Comparison of ENCODE assay signal across 8 cellular contexts in the genomic region with DNA sequence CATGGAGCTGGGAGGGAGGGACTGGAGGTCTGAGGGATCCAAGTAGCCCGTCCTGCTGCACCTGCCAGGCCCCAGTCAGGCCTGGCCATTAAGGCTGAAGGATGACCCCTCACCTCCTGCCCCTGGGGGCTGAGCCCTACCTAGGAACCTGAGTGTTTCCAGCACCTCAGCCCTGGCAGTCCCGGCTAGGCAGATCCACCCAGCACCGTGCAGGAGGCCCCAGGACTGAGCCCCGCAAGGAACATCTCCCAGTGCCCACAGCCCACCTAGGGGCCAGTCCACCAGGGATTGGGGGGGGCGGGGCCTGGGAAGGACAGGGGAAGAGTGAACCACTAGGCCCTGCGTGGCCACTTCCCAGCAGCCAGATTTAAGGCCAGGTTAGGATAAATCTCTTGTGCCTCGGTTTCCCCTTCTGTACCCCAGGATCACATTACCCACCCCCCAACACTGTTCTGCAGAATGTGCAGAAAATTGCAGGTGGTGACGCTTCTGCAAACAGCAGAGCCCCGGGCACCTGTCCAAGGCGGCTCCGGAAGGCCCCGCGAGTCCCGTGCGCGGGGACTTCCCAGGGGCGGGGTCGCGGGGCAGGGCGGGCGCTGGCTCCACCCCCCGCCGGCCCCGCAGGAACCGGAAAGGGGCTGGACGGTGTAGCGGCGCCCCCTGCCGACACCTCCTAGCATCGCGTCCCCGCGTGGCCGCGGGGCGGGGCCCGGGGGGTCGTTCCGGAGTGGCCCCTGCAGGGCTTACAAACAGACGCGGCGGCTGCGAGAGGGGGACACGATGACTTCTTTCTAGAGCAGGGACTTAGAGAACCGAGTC. TPM values are rescaled to one million over a fixed set of nuclear protein-coding genes. Genes with fewer than 3 reads are reported as not detected.
DNase-seq lines count a peak whose midpoint lies in the region; ATAC-seq and TF ChIP-seq lines count a peak whose summit lies in the region.

No MANE protein-coding gene starts in this region.

- H3K27ac Mint-ChIP-seq in osteocyte (ENCODE audit: unreplicated experiment) = no peak overlapping the region

- TF ChIP-seq POLR2A in gastroesophageal sphincter (IDR thresholded peaks at IDR 0.05) = no peak

- H3K27ac ChIP-seq in HUES64 (ENCODE audit: low read depth, low read length) (no peak overlapping the region), gastroesophageal sphincter (peak overlapping the region in 2 of 4 donors; percentile 27 to 54), thoracic aorta (no peak overlapping the region)

- no peak overlapping the region for H3K9ac ChIP-seq in HUES64 (ENCODE audit: low read depth, low read length)

- H3K27me3 Mint-ChIP-seq in osteocyte (ENCODE audit: unreplicated experiment) = peaks cover 3% of the 10 kb centered on the region

- H3K4me3 ChIP-seq in HUES64 (ENCODE audit: low read length) (peak overlapping the region; percentile 36), gastroesophageal sphincter (peak overlapping the region in 1 of 2 donors; percentile 29), thoracic aorta (peak overlapping the region; percentile 52)

- DNase-seq in DMS53 (lab: John Stamatoyannopoulos, UW) = peak; percentile 94
- DNase-seq in SHP77 (lab: John Stamatoyannopoulos, UW) = peak; percentile 71 to 78
- DNase-seq in activated effector memory CD4-positive, alpha-beta T cell treated with anti-CD3 and anti-CD28 coated beads, Interleukin-2, amount 50 U/mL, for 16 hours = peak; percentile 96
- peak; percentile 93 for DNase-seq in osteocyte (ENCODE audit: extremely low spot score, unreplicated experiment)
- DNase-seq in thoracic aorta (ENCODE audit: low spot score) = no peak

- H3K4me3 Mint-ChIP-seq in osteocyte (ENCODE audit: unreplicated experiment) = no peak overlapping the region

- no peaks in the 10 kb centered on the region for H3K9me3 ChIP-seq in HUES64 (ENCODE audit: insufficient read depth, low read depth, low read length)
- no peaks in the 10 kb centered on the region for H3K9me3 ChIP-seq in gastroesophageal sphincter
- no peaks in the 10 kb centered on the region for H3K9me3 ChIP-seq in thoracic aorta

- H3K4me1 Mint-ChIP-seq in osteocyte (ENCODE audit: unreplicated experiment) = peaks cover 9% of the 10 kb centered on the region

- H3K4me1 ChIP-seq in HUES64 (ENCODE audit: insufficient read depth, low read length) (peaks cover 4% of the 10 kb centered on the region; the same call in 1 of the 2 replicates), gastroesophageal sphincter (peaks cover 0 to 27% (median 18%) of the 10 kb centered on the region in 3 donors), thoracic aorta (ENCODE audit: control insufficient read depth in 1 of 2, low read depth in 2 of 2) (peaks cover 3 to 19% of the 10 kb centered on the region in 2 donors)

- no peaks in the 10 kb centered on the region for H3K9me3 Mint-ChIP-seq in osteocyte (ENCODE audit: unreplicated experiment)

- WGBS in HUES64 = 11% methylated on average over 45 of the region's 45 CpGs
- WGBS in gastroesophageal sphincter (ENCODE audit: low coverage in 1 of 2), 2 donors = 0% methylated on average over 1 of the region's 45 CpGs; no CpG with 5 or more reads in 1 of the 2 donors

- peak; percentile 95 to 100 (median 98) for TF ChIP-seq CTCF in gastroesophageal sphincter (IDR thresholded peaks at IDR 0.05)
- TF ChIP-seq CTCF in osteocyte (IDR thresholded peaks at IDR 0.05) = peak; percentile 99
- TF ChIP-seq CTCF in thoracic aorta (IDR thresholded peaks at IDR 0.05) = peak; percentile 97

- peak; percentile 82 for ATAC-seq in GM21515 (IDR thresholded peaks at IDR 0.05; ENCODE audit: unreplicated experiment)
- ATAC-seq in gastroesophageal sphincter = peak; percentile 74
- no peak for ATAC-seq in thoracic aorta (ENCODE audit: insufficient number of reproducible peaks, low FRiP score, low read depth)

- no peak for TF ChIP-seq EP300 in gastroesophageal sphincter (IDR thresholded peaks at IDR 0.05)

- H3K27me3 ChIP-seq in HUES64 (ENCODE audit: insufficient read depth, low read length) = no peaks in the 10 kb centered on the region; the same call in 1 of the 2 replicates
- H3K27me3 ChIP-seq in gastroesophageal sphincter = no peaks in the 10 kb centered on the region
- no peaks in the 10 kb centered on the region for H3K27me3 ChIP-seq in thoracic aorta (replicated peaks; ENCODE audit: insufficient read depth)

- H3K36me3 ChIP-seq in HUES64 (ENCODE audit: insufficient read depth, low read length) (no peaks in the 10 kb centered on the region), gastroesophageal sphincter (no peaks in the 10 kb centered on the region), thoracic aorta (no peaks in the 10 kb centered on the region)

- no peaks in the 10 kb centered on the region for H3K36me3 Mint-ChIP-seq in osteocyte (ENCODE audit: unreplicated experiment)

RNA-seq across cellular contexts. Expression of gene PWWP2B, which starts 55.9 kb away (rescaled TPM):
- 3.5 TPM for polyA plus RNA-seq in HUES64 (2013, experiment 1 of 2)
- polyA plus RNA-seq in HUES64 (2013, experiment 2 of 2) = 5.1 TPM
- total RNA-seq in gastroesophageal sphincter (10 to 100 TPM; 11.3 to 17.1 (median 14.8) TPM), osteocyte (12.9 and 14.6 TPM in 2 replicates), thoracic aorta (1 to 10 TPM; 5.3 to 7.8 TPM)
